ENCODE assay signal across 8 cellular contexts in genomic region chrX:87517571-87518141, GRCh38. TPM values are rescaled to one million over a fixed set of nuclear protein-coding genes. Genes with fewer than 3 reads are reported as not detected.
A peak's percentile ranks its signal among the peaks of the same experiment; 100 is the strongest.
DNase-seq lines count a peak whose midpoint lies in the region; ATAC-seq and TF ChIP-seq lines count a peak whose summit lies in the region.
"Had no signal": no experiment of that assay in that cellular context is flagged by ENCODE, and none has a peak within 500 bp of the region (broad histone marks: within the 10 kb centered on the region; RNA-seq: fewer than 3 reads in every experiment).

A gene with protein sequence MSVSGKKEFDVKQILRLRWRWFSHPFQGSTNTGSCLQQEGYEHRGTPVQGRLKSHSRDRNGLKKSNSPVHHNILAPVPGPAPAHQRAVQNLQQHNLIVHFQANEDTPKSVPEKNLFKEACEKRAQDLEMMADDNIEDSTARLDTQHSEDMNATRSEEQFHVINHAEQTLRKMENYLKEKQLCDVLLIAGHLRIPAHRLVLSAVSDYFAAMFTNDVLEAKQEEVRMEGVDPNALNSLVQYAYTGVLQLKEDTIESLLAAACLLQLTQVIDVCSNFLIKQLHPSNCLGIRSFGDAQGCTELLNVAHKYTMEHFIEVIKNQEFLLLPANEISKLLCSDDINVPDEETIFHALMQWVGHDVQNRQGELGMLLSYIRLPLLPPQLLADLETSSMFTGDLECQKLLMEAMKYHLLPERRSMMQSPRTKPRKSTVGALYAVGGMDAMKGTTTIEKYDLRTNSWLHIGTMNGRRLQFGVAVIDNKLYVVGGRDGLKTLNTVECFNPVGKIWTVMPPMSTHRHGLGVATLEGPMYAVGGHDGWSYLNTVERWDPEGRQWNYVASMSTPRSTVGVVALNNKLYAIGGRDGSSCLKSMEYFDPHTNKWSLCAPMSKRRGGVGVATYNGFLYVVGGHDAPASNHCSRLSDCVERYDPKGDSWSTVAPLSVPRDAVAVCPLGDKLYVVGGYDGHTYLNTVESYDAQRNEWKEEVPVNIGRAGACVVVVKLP (plus strand): TSS chrX:87517802. CDS start chrX:87517894, 92 bp downstream.

- peak in 1 of 2 donors; percentile 59 for TF ChIP-seq POLR2A in adrenal gland (IDR thresholded peaks at IDR 0.05)
- TF ChIP-seq POLR2A in spleen (IDR thresholded peaks at IDR 0.05), result no peak

- H3K27me3 ChIP-seq in MG63 (no peaks in the 10 kb centered on the region), adrenal gland (no peaks in the 10 kb centered on the region), spleen (replicated peaks in 1 of 7) (peaks cover 0 to 7% (median 0%) of the 10 kb centered on the region in 7 donors)

- peak within 1 kb of the TSS; percentile 16 for H3K4me3 ChIP-seq in MG63
- peak within 1 kb of the TSS in 2 of 4 donors; percentile 5 to 49 for H3K4me3 ChIP-seq in adrenal gland
- peak within 1 kb of the TSS; percentile 37 for H3K4me3 ChIP-seq in iPS-18c (ENCODE audit: insufficient read depth, low read depth, low read length)
- H3K4me3 ChIP-seq in spleen, result peak within 1 kb of the TSS in 6 of 8 donors; percentile 4 to 53 (median 12)

- WGBS in adrenal gland, 4 donors, result 1 to 31% (median 10%) methylated on average over 3 to 8 of the region's 8 CpGs
- 1 to 24% (median 2%) methylated on average over 8 of the region's 8 CpGs for WGBS in spleen, 5 donors

- H3K27ac ChIP-seq in adrenal gland (peak within 1 kb of the TSS; percentile 46 to 73 (median 65)), spleen (peak within 1 kb of the TSS in 5 of 8 donors; percentile 31 to 67 (median 61))

- ATAC-seq in GM21390 (IDR thresholded peaks at IDR 0.05; ENCODE audit: unreplicated experiment), result no peak
- no peak for ATAC-seq in GM18511 (IDR thresholded peaks at IDR 0.05; ENCODE audit: unreplicated experiment)

- H3K4me1 ChIP-seq in adrenal gland (replicated peaks in 1 of 2) (no peaks in the 10 kb centered on the region), spleen (no peaks in the 10 kb centered on the region)

- TF ChIP-seq CTCF in adrenal gland (IDR thresholded peaks at IDR 0.05), result no peak
- no peak for TF ChIP-seq CTCF in spleen (IDR thresholded peaks at IDR 0.05 in 8 of 11, conservative IDR thresholded peaks at IDR 0.05 in 3 of 11)

- intact Hi-C loops in adrenal gland (cut with DNase I), result no loop called here
- intact Hi-C loops in spleen (cut with DNase I; ENCODE audit: low total_unique reads), result no loop called here

- H3K9me3 ChIP-seq in MG63 (no peaks in the 10 kb centered on the region), adrenal gland (replicated peaks in 1 of 3) (no peaks in the 10 kb centered on the region), iPS-18c (ENCODE audit: control insufficient read depth, insufficient read depth, low read length) (no peaks in the 10 kb centered on the region), spleen (no peaks in the 10 kb centered on the region)

- DNase-seq in MG63 (peak; percentile 55), adrenal gland (peak; percentile 36 to 66 (median 43)), spleen (no peak), NCI-H345 (lab: John Stamatoyannopoulos, UW) (no peak)
- DNase-seq: naive B cell had no signal

- H3K36me3 ChIP-seq in MG63 (no peaks in the 10 kb centered on the region), adrenal gland (replicated peaks in 1 of 2) (no peaks in the 10 kb centered on the region), spleen (no peaks in the 10 kb centered on the region)

RNA-seq across cellular contexts. Expression of the gene that starts here (rescaled TPM):
- 1.4 TPM in 1 of 2 replicates, not detected in the other for total RNA-seq in MG63 (2014; rRNA removed; shearing (Covaris generic); ENCODE audit: low replicate concordance)
- 100 to 1,000 TPM in 3 of 8 donors, 10 to 100 TPM in 5; 70.6 to 111 (median 94.4) TPM for total RNA-seq in adrenal gland
- polyA plus RNA-seq in adrenal gland, result 10 to 100 TPM in 2 of 3 donors, 1 to 10 TPM in 1; 4.8 to 58.7 (median 10.1) TPM
- total RNA-seq in spleen, result 1 to 10 TPM; 1.3 to 3.6 (median 2.8) TPM
- polyA plus RNA-seq in spleen, result 1 to 10 TPM in 1 of 3 donors, under 1 TPM in 2; 0.20 to 1.2 (median 0.29) TPM

Comparison
In these comparisons a context has a peak if more than half of its experiments do, and no peak if none do; other contexts are left out.
1. RNA of the gene that starts here (total RNA-seq): 70.6 to 111 TPM in adrenal gland; 1.3 to 3.6 TPM in spleen and 1.4 TPM in MG63; every median in the first group is over 10 times any median in the second.
2. DNase-seq: peak in MG63 (single experiment) and adrenal gland (7 of 7); none in spleen (single experiment) and NCI-H345 (single experiment).